8 cellular contexts compared by ENCODE assay signal in genomic region chr13:27283906-27284523, GRCh38. TPM values are rescaled to one million over a fixed set of nuclear protein-coding genes. Genes with fewer than 3 reads are reported as not detected.
DNase-seq lines count a peak whose midpoint lies in the region; ATAC-seq and TF ChIP-seq lines count a peak whose summit lies in the region.

No MANE protein-coding gene starts in this region.

- CTCF ChIA-PET in activated CD4-positive, alpha-beta memory T cell treated with anti-CD3 and anti-CD28 coated beads, Interleukin-2, amount 10 ng/mL, durations not matched to agents 7 days and 5 days (lab: Charles Lee) = interaction anchor here (1.0 to 2.6 kb wide), 6 partner anchors 13 to 312 kb away, joined by 3 to 12 read pairs (median 4); partner anchors contain the start of gene RASL11A

- POLR2A ChIA-PET in activated CD4-positive, alpha-beta memory T cell treated with anti-CD3 and anti-CD28 coated beads, Interleukin-2, amount 10 ng/mL, durations not matched to agents 7 days and 5 days (lab: Charles Lee) = no interaction called here

- H3K9me3 Mint-ChIP-seq in CD14-positive monocyte = no peaks in the 10 kb centered on the region
- no peaks in the 10 kb centered on the region for H3K9me3 Mint-ChIP-seq in activated CD4-positive, alpha-beta memory T cell treated with anti-CD3 and anti-CD28 coated beads, Interleukin-2, amount 10 ng/mL, durations not matched to agents 7 days and 5 days

- H3K4me1 Mint-ChIP-seq in CD14-positive monocyte = no peaks in the 10 kb centered on the region
- peaks cover 4% of the 10 kb centered on the region for H3K4me1 Mint-ChIP-seq in activated CD4-positive, alpha-beta memory T cell treated with anti-CD3 and anti-CD28 coated beads, Interleukin-2, amount 10 ng/mL, durations not matched to agents 7 days and 5 days

- peak; percentile 43 for TF ChIP-seq CTCF in CD14-positive monocyte (IDR thresholded peaks at IDR 0.05)
- peak; percentile 44 for TF ChIP-seq CTCF in HFF-Myc (IDR thresholded peaks at IDR 0.05; ENCODE audit: low read depth, low read length, missing control alignments)

- intact Hi-C loops in CD14-positive monocyte (cut with micrococcal nuclease) = loop anchor here (5.0 to 10.0 kb wide), 2 partner anchors 297 to 299 kb away; no protein-coding TSS in a partner anchor

- peaks cover 0 to 5% (median 2%) of the 10 kb centered on the region in 3 donors for H3K27me3 Mint-ChIP-seq in CD14-positive monocyte (ENCODE audit: low read depth in 3 of 3)
- no peaks in the 10 kb centered on the region for H3K27me3 Mint-ChIP-seq in activated CD4-positive, alpha-beta memory T cell treated with anti-CD3 and anti-CD28 coated beads, Interleukin-2, amount 10 ng/mL, durations not matched to agents 7 days and 5 days

- peak overlapping the region in 1 of 2 donors; percentile 17 for H3K4me3 Mint-ChIP-seq in CD14-positive monocyte
- H3K4me3 Mint-ChIP-seq in activated CD4-positive, alpha-beta memory T cell treated with anti-CD3 and anti-CD28 coated beads, Interleukin-2, amount 10 ng/mL, durations not matched to agents 7 days and 5 days = no peak overlapping the region

- no peak overlapping the region for H3K27ac Mint-ChIP-seq in CD14-positive monocyte
- no peak overlapping the region for H3K27ac Mint-ChIP-seq in activated CD4-positive, alpha-beta memory T cell treated with anti-CD3 and anti-CD28 coated beads, Interleukin-2, amount 10 ng/mL, durations not matched to agents 7 days and 5 days

- ATAC-seq in left lobe of liver = peak; percentile 78
- no peak for ATAC-seq in GM18868 (IDR thresholded peaks at IDR 0.05; ENCODE audit: unreplicated experiment)
- no peak for ATAC-seq in HG02840 (IDR thresholded peaks at IDR 0.05; ENCODE audit: low FRiP score, unreplicated experiment)

- DNase-seq in CD14-positive monocyte (ENCODE audit: low spot score) = no peak
- no peak for DNase-seq in HFF-Myc (ENCODE audit: extremely low read depth, low read depth)
- peak; percentile 22 for DNase-seq in activated CD4-positive, alpha-beta memory T cell treated with anti-CD3 and anti-CD28 coated beads, Interleukin-2, amount 10 ng/mL, durations not matched to agents 7 days and 5 days
- no peak for DNase-seq in left lobe of liver (ENCODE audit: low spot score)
- DNase-seq in iPS-NIHi11 (ENCODE audit: low spot score) = no peak
- DNase-seq in NCI-H2227 (lab: John Stamatoyannopoulos, UW; ENCODE audit: unreplicated experiment) = no peak

- no peak overlapping the region for H3K4me3 ChIP-seq in HFF-Myc (replicated peaks; ENCODE audit: low read depth, low read length)

- H3K36me3 Mint-ChIP-seq in CD14-positive monocyte = no peaks in the 10 kb centered on the region
- no peaks in the 10 kb centered on the region for H3K36me3 Mint-ChIP-seq in activated CD4-positive, alpha-beta memory T cell treated with anti-CD3 and anti-CD28 coated beads, Interleukin-2, amount 10 ng/mL, durations not matched to agents 7 days and 5 days (ENCODE audit: low read depth)

RNA-seq across cellular contexts. Expression of gene RASL11A, which starts 13.4 kb away (rescaled TPM):
- 1 to 10 TPM; 1.0 to 6.8 TPM for polyA plus RNA-seq in CD14-positive monocyte
- 1 to 10 TPM; 1.9 to 2.5 TPM for total RNA-seq in activated CD4-positive, alpha-beta memory T cell treated with anti-CD3 and anti-CD28 coated beads, Interleukin-2, amount 10 ng/mL, durations not matched to agents 7 days and 5 days
- total RNA-seq in left lobe of liver = 5.8 TPM

RNA-seq across cellular contexts. Expression of gene RPL21, which starts 32.7 kb away (rescaled TPM):
- 1,000 to 10,000 TPM; 1,417 to 1,781 TPM for polyA plus RNA-seq in CD14-positive monocyte
- total RNA-seq in activated CD4-positive, alpha-beta memory T cell treated with anti-CD3 and anti-CD28 coated beads, Interleukin-2, amount 10 ng/mL, durations not matched to agents 7 days and 5 days = 100 to 1,000 TPM; 742 to 774 TPM
- 362 TPM for total RNA-seq in left lobe of liver
